35 cellular contexts compared by ENCODE assay signal in genomic region chrX:42414057-42414456, GRCh38.
"Had no signal": no experiment of that assay in that cellular context is flagged by ENCODE, and none has a peak within 500 bp of the region (broad histone marks: within the 10 kb centered on the region; RNA-seq: fewer than 3 reads in every experiment).

No MANE protein-coding gene starts in this region.

- DNase-seq: Karpas-422, Kasumi-1, KBM-7, KG1, MG63, MM.1S, MV-4-11, NCI-H1048, NCI-H1092, NCI-H1092 treated with DMSO at 0.1 percent for 48 hours, NCI-H1105, NCI-H1105 treated with DMSO at 0.1 percent for 48 hours, NCI-H1417, NCI-H1417 treated with DMSO at 0.1 percent for 48 hours, NCI-H1436, NCI-H1436 treated with DMSO at 0.1 percent for 48 hours, NCI-H146, NCI-H1694, NCI-H1694 treated with DMSO at 0.1 percent for 48 hours, NCI-H187, NCI-H187 treated with DMSO at 0.1 percent for 48 hours, NCI-H1930, NCI-H2029, NCI-H2029 treated with DMSO at 0.1 percent for 48 hours, NCI-H2081, NCI-H2081 treated with DMSO at 0.1 percent for 48 hours, NCI-H2107, NCI-H2171, NCI-H2171 treated with DMSO at 0.1 percent for 48 hours, NCI-H2227 treated with DMSO at 0.1 percent for 48 hours, NCI-H226, NCI-H345, NCI-H446, NCI-H446 treated with DMSO at 0.1 percent for 48 hours had no signal

- H3K4me3 ChIP-seq: MG63 had no signal

- H3K27ac ChIP-seq: KMS-11 had no signal

- H3K27me3 ChIP-seq: MG63 had no signal

- H3K9me3 ChIP-seq: MG63 had no signal

- H3K36me3 ChIP-seq: MG63 had no signal

- H3K4me2 ChIP-seq: KMS-11 had no signal
